In genomic region chr3:61704807-61705206, GRCh38 we compare ENCODE assay signal across 1 cellular context.
TF ChIP-seq lines count a peak whose summit lies in the region.

No MANE protein-coding gene starts in this region.

TF ChIP-seq in GM23338, 12 proteins besides CTCF, POLR2A, EP300 and RAD21 (continued from another document):
- TF ChIP-seq ZNF462 (CRISPR knock-in tag; IDR thresholded peaks at IDR 0.05) (no peak), ZNF331 (CRISPR knock-in tag; IDR thresholded peaks at IDR 0.05; ENCODE audit: low read depth) (no peak), EZH2 (IDR thresholded peaks at IDR 0.05; ENCODE audit: low read depth, unreplicated experiment) (no peak), NANOG (IDR thresholded peaks at IDR 0.05; ENCODE audit: borderline replicate concordance) (no peak), POLR2AphosphoS5 (IDR thresholded peaks at IDR 0.05; ENCODE audit: low read depth) (no peak), JUNB (IDR thresholded peaks at IDR 0.05; ENCODE audit: unreplicated experiment) (no peak), REST (IDR thresholded peaks at IDR 0.05; ENCODE audit: unreplicated experiment) (no peak), CREB1 (CRISPR knock-in tag; IDR thresholded peaks at IDR 0.05; ENCODE audit: low read depth) (no peak)
